ENCODE assay signal across 10 cellular contexts in genomic region chr10:43230101-43230908, GRCh38. TPM values are rescaled to one million over a fixed set of nuclear protein-coding genes. Genes with fewer than 3 reads are reported as not detected.
DNase-seq lines count a peak whose midpoint lies in the region; ATAC-seq and TF ChIP-seq lines count a peak whose summit lies in the region.
"Had no signal": no experiment of that assay in that cellular context is flagged by ENCODE, and none has a peak within 500 bp of the region (broad histone marks: within the 10 kb centered on the region; RNA-seq: fewer than 3 reads in every experiment).

No MANE protein-coding gene starts in this region.

- H3K4me1 ChIP-seq in adrenal gland (replicated peaks in 1 of 2) (peaks cover 13 to 19% of the 10 kb centered on the region in 2 donors), transverse colon (peaks cover 0 to 12% (median 11%) of the 10 kb centered on the region in 4 donors), foreskin keratinocyte (no peaks in the 10 kb centered on the region)

- intact Hi-C loops in adrenal gland (cut with DNase I) (no loop called here), transverse colon (cut with DNase I; ENCODE audit: low total_unique reads) (no loop called here)

- in situ Hi-C loops in transverse colon (cut with MboI; ENCODE audit: low pct_ligation_motif_present in 1 of 4, low pct_unique_long_range_greater_than_20kb in 1 of 4, low sequenced_read_pairs in 3 of 4): no loop called here

- TF ChIP-seq CTCF in adrenal gland (IDR thresholded peaks at IDR 0.05) (no peak), transverse colon (IDR thresholded peaks at IDR 0.05) (no peak), foreskin keratinocyte (conservative IDR thresholded peaks at IDR 0.05) (no peak)

- ATAC-seq in left lobe of liver: no peak
- no peak for ATAC-seq in HG03095 (IDR thresholded peaks at IDR 0.05; ENCODE audit: unreplicated experiment)
- ATAC-seq in foreskin keratinocyte: no peak

- H3K9me3 ChIP-seq in adrenal gland (replicated peaks in 1 of 3) (no peaks in the 10 kb centered on the region), transverse colon (no peaks in the 10 kb centered on the region)

- H3K27ac ChIP-seq in adrenal gland (no peak overlapping the region), transverse colon (no peak overlapping the region), foreskin keratinocyte (no peak overlapping the region)

- peaks cover 9% of the 10 kb centered on the region for H3K27me3 ChIP-seq in adrenal gland
- H3K27me3 ChIP-seq in transverse colon: peaks cover 37% of the 10 kb centered on the region
- H3K27me3 ChIP-seq in foreskin keratinocyte: peaks cover 55% of the 10 kb centered on the region

- 32 to 36% (median 34%) methylated on average over 25 to 35 of the region's 35 CpGs; no CpG with 5 or more reads in 1 of the 4 donors for WGBS in adrenal gland, 4 donors
- 40% methylated on average over 31 of the region's 35 CpGs; no CpG with 5 or more reads in 1 of the 2 donors for WGBS in transverse colon (ENCODE audit: low coverage in 1 of 2), 2 donors

- peak; percentile 27 for DNase-seq in activated CD4-positive, CD25-positive, alpha-beta regulatory T cell treated with anti-CD3 and anti-CD28 coated beads, Interleukin-2, amount 50 U/mL, for 72 hours
- no peak for DNase-seq in activated CD4-positive, CD25-positive, alpha-beta regulatory T cell (lab: John Stamatoyannopoulos, UW)
- DNase-seq in adrenal gland (peak in 5 of 7 donors; percentile 3 to 15 (median 10)), left lobe of liver (ENCODE audit: low spot score) (peak; percentile 33), transverse colon (peak; percentile 5), OCI-M1 (lab: John Stamatoyannopoulos, UW) (no peak), foreskin keratinocyte (no peak)
- DNase-seq: Karpas-422, SHP77 had no signal

- TF ChIP-seq POLR2A in adrenal gland (IDR thresholded peaks at IDR 0.05) (no peak), transverse colon (IDR thresholded peaks at IDR 0.05) (no peak)

- H3K36me3 ChIP-seq in adrenal gland (replicated peaks in 1 of 2): no peaks in the 10 kb centered on the region
- no peaks in the 10 kb centered on the region for H3K36me3 ChIP-seq in transverse colon

- H3K4me3 ChIP-seq in adrenal gland: peak overlapping the region in 1 of 4 donors; percentile 63
- peak overlapping the region in 2 of 4 donors; percentile 40 to 51 for H3K4me3 ChIP-seq in transverse colon

- no peak for TF ChIP-seq EP300 in transverse colon (IDR thresholded peaks at IDR 0.05; ENCODE audit: low read depth)

RNA-seq across cellular contexts. Expression of gene RASGEF1A, which starts 36.6 kb away (rescaled TPM):
- 1 to 10 TPM; 1.0 to 8.1 (median 2.4) TPM for total RNA-seq in adrenal gland
- 10 to 100 TPM in 1 of 3 donors, 1 to 10 TPM in 1, under 1 TPM in 1; 0.98 to 11.3 (median 2.0) TPM for polyA plus RNA-seq in adrenal gland
- total RNA-seq in left lobe of liver: 0.13 TPM
- 1 to 10 TPM in 1 of 4 donors, under 1 TPM in 1, not detected in 2; 0.41 to 2.5 TPM for total RNA-seq in transverse colon
- 8.2 and 10.1 TPM in 2 replicates for total RNA-seq in foreskin keratinocyte
- polyA plus RNA-seq in foreskin keratinocyte: 4.7 and 5.8 TPM in 2 replicates

Comparison
In these comparisons a context has a peak if more than half of its experiments do, and no peak if none do; other contexts are left out.
1. DNase-seq: peak in activated CD4-positive, CD25-positive, alpha-beta regulatory T cell treated with anti-CD3 and anti-CD28 coated beads, Interleukin-2, amount 50 U/mL, for 72 hours (single experiment), adrenal gland (5 of 7), left lobe of liver (single experiment) and transverse colon (single experiment); none in activated CD4-positive, CD25-positive, alpha-beta regulatory T cell (0 of 4), OCI-M1 (single experiment) and foreskin keratinocyte (0 of 2).